ENCODE assay signal across 18 cellular contexts in genomic region chr9:14880951-14881465, GRCh38. TPM values are rescaled to one million over a fixed set of nuclear protein-coding genes. Genes with fewer than 3 reads are reported as not detected.
DNase-seq lines count a peak whose midpoint lies in the region; ATAC-seq and TF ChIP-seq lines count a peak whose summit lies in the region.
"Had no signal": no experiment of that assay in that cellular context is flagged by ENCODE, and none has a peak within 500 bp of the region (broad histone marks: within the 10 kb centered on the region; RNA-seq: fewer than 3 reads in every experiment).

No MANE protein-coding gene starts in this region.

- TF ChIP-seq CTCF in brain microvascular endothelial cell (IDR thresholded peaks at IDR 0.05; ENCODE audit: low read depth, low read length, missing control alignments) (no peak), mucosa of descending colon (IDR thresholded peaks at IDR 0.05) (no peak), smooth muscle cell (IDR thresholded peaks at IDR 0.05; ENCODE audit: borderline replicate concordance, insufficient read depth, poor library complexity, severe bottlenecking) (no peak), OCI-LY7 (conservative IDR thresholded peaks at IDR 0.05; ENCODE audit: low read length) (no peak)

- H3K27ac ChIP-seq in brain microvascular endothelial cell (no peak overlapping the region), smooth muscle cell (ENCODE audit: low read depth) (peak overlapping the region; percentile 15), OCI-LY7 (ENCODE audit: low read depth, low read length, poor library complexity, severe bottlenecking) (no peak overlapping the region)
- H3K27ac ChIP-seq: PC-9 had no signal

- H3F3A ChIP-seq in smooth muscle cell (ENCODE audit: low read depth): peaks cover 4% of the 10 kb centered on the region

- in situ Hi-C loops in brain microvascular endothelial cell (cut with HindIII; ENCODE audit: low pct_ligation_motif_present, low sequenced_read_pairs): no loop called here

- 36% methylated on average over 4 of the region's 4 CpGs for WGBS in smooth muscle cell (ENCODE audit: low lambda C conversion rate)

- H3K4me2 ChIP-seq in smooth muscle cell: peak overlapping the region; percentile 24
- no peak overlapping the region for H3K4me2 ChIP-seq in OCI-LY7 (ENCODE audit: low read length)
- H3K4me2 ChIP-seq: PC-9 had no signal

- ATAC-seq in mucosa of descending colon: peak; percentile 81

- intact Hi-C loops in mucosa of descending colon (cut with DNase I, micrococcal nuclease): no loop called here
- intact Hi-C loops in OCI-LY7 (cut with micrococcal nuclease; ENCODE audit: unreplicated experiment): no loop called here

- POLR2A ChIA-PET in OCI-LY7 (lab: Charles Lee): no interaction called here

- H4K20me1 ChIP-seq in smooth muscle cell (ENCODE audit: low read depth) (no peaks in the 10 kb centered on the region), OCI-LY7 (ENCODE audit: insufficient read depth, low read length) (no peaks in the 10 kb centered on the region)

- no peaks in the 10 kb centered on the region for H3K9me2 ChIP-seq in OCI-LY7 (ENCODE audit: insufficient read depth, low read length)

- CTCF ChIA-PET in OCI-LY7 (lab: Charles Lee; ENCODE audit: unreplicated experiment): no interaction called here

- no TSS peak for BruUV-seq in OCI-LY7 (replicated peaks; lab: Mats Ljungman, UMichigan)

- H3K79me2 ChIP-seq in smooth muscle cell (ENCODE audit: low read depth): peaks cover 51% of the 10 kb centered on the region
- no peaks in the 10 kb centered on the region for H3K79me2 ChIP-seq in OCI-LY7 (ENCODE audit: insufficient read depth, low read depth, low read length)

- H3K36me3 ChIP-seq in brain microvascular endothelial cell (replicated peaks) (no peaks in the 10 kb centered on the region), mucosa of descending colon (ENCODE audit: low read depth) (no peaks in the 10 kb centered on the region), smooth muscle cell (ENCODE audit: low read depth) (no peaks in the 10 kb centered on the region), OCI-LY7 (ENCODE audit: insufficient read depth, low read length) (no peaks in the 10 kb centered on the region)

- H3K4me3 ChIP-seq in brain microvascular endothelial cell (ENCODE audit: low read depth, low read length) (no peak overlapping the region), mucosa of descending colon (no peak overlapping the region), smooth muscle cell (no peak overlapping the region), OCI-LY7 (ENCODE audit: low read depth, low read length, poor library complexity, severe bottlenecking) (no peak overlapping the region)
- H3K4me3 ChIP-seq: PC-9 had no signal

- DNase-seq in NCI-H748 (lab: John Stamatoyannopoulos, UW; ENCODE audit: unreplicated experiment) (peak; percentile 21), NCI-H748 treated with DMSO at 0.1 percent for 48 hours (lab: John Stamatoyannopoulos, UW) (no peak), brain microvascular endothelial cell (peak; percentile 5), mucosa of descending colon (no peak), smooth muscle cell (lab: John Stamatoyannopoulos, UW; ENCODE audit: unreplicated experiment) (no peak), DMS53 treated with DMSO at 0.1 percent for 48 hours (lab: John Stamatoyannopoulos, UW; ENCODE audit: unreplicated experiment) (no peak), OCI-LY7 (ENCODE audit: low spot score) (no peak)
- DNase-seq in activated naive CD4-positive, alpha-beta T cell (lab: John Stamatoyannopoulos, UW): no peak
- DNase-seq: 8988T; CD4-positive, alpha-beta memory T cell; DMS79; KBM-7; NCI-H1436; NCI-H2029; NCI-H2171; NCI-H446 treated with DMSO at 0.1 percent for 48 hours; NCI-H82; PC-9 had no signal

- H3K9me3 ChIP-seq in mucosa of descending colon (no peaks in the 10 kb centered on the region), smooth muscle cell (replicated peaks; ENCODE audit: low read depth) (no peaks in the 10 kb centered on the region), OCI-LY7 (ENCODE audit: low read length) (no peaks in the 10 kb centered on the region)

- no peak overlapping the region for H3K9ac ChIP-seq in smooth muscle cell (ENCODE audit: low read depth)

- no peak overlapping the region for H2AFZ ChIP-seq in smooth muscle cell (ENCODE audit: low read depth)
- H2AFZ ChIP-seq in OCI-LY7 (ENCODE audit: low read length): no peak overlapping the region
- H2AFZ ChIP-seq: PC-9 had no signal

- H3K27me3 ChIP-seq in brain microvascular endothelial cell (replicated peaks) (no peaks in the 10 kb centered on the region), smooth muscle cell (ENCODE audit: low read depth) (no peaks in the 10 kb centered on the region)

- H3K4me1 ChIP-seq in mucosa of descending colon (ENCODE audit: low read depth) (peaks cover 13% of the 10 kb centered on the region), smooth muscle cell (ENCODE audit: low read depth) (no peaks in the 10 kb centered on the region), OCI-LY7 (ENCODE audit: insufficient read depth, low read length, poor library complexity, severe bottlenecking) (no peaks in the 10 kb centered on the region)

RNA-seq across cellular contexts. Expression of gene FREM1, which starts 29.2 kb away (rescaled TPM):
- total RNA-seq in mucosa of descending colon (10 to 100 TPM in 1 of 3 donors, 1 to 10 TPM in 2; 1.4 to 21.2 (median 1.4) TPM), smooth muscle cell (18.0 and 28.9 TPM in 2 replicates), OCI-LY7 (2022) (not detected in 2 replicates)
- polyA plus RNA-seq in smooth muscle cell: 11.5 and 18.0 TPM in 2 replicates
- not detected in 2 replicates for total RNA-seq in OCI-LY7 (2014; rRNA removed; shearing (Covaris generic))
- polyA plus RNA-seq: CD4-positive, alpha-beta memory T cell had no signal

Comparison
In these comparisons a context has a peak if more than half of its experiments do, and no peak if none do; other contexts are left out.
1. DNase-seq: peak in NCI-H748 (single experiment) and brain microvascular endothelial cell (single experiment); none in NCI-H748 treated with DMSO at 0.1 percent for 48 hours (single experiment), mucosa of descending colon (0 of 3), smooth muscle cell (single experiment), activated naive CD4-positive, alpha-beta T cell (0 of 4), DMS53 treated with DMSO at 0.1 percent for 48 hours (single experiment) and OCI-LY7 (single experiment).